Comparison of ENCODE assay signal across 10 cellular contexts in the genomic region with DNA sequence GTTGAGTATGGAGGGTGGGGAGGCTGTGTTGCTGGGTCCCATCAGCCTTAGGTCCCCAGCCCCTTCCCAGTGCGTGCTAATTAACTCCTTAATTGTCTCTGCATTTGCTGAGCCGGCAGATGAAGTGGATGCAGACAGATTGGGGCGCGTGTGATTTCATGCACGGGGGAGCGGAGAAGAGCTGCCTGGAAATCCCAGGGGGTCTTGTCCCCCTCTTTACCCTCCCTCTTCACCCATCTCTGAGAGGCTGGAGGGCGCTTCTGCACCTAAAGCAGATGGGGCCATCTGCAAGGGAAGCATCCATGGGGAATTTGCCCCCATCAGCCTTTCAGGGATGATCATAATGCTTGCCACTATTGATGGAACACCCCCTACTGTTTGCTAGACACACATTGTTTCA. TPM values are rescaled to one million over a fixed set of nuclear protein-coding genes. Genes with fewer than 3 reads are reported as not detected.
"Had no signal": no experiment of that assay in that cellular context is flagged by ENCODE, and none has a peak within 500 bp of the region (broad histone marks: within the 10 kb centered on the region; RNA-seq: fewer than 3 reads in every experiment).

No MANE protein-coding gene starts in this region.

- H3K27ac Mint-ChIP-seq: activated naive CD8-positive, alpha-beta T cell treated with anti-CD3 and anti-CD28 coated beads, Interleukin-2, amount 10 ng/mL, durations not matched to agents 7 days and 5 days; naive B cell; stimulated activated memory B cell treated with anti-CD40 and anti-IgM and Interleukin-4, amounts not matched to agents 10 μg/mL and 1 μg/mL and 100 μg/mL, for 72 hours had no signal

- H3K4me3 ChIP-seq: gastrocnemius medialis, hepatocyte, uterus had no signal

- H3K9me3 Mint-ChIP-seq: activated naive CD8-positive, alpha-beta T cell treated with anti-CD3 and anti-CD28 coated beads, Interleukin-2, amount 10 ng/mL, durations not matched to agents 7 days and 5 days; stimulated activated memory B cell treated with anti-CD40 and anti-IgM and Interleukin-4, amounts not matched to agents 10 μg/mL and 1 μg/mL and 100 μg/mL, for 72 hours had no signal

- H3K36me3 Mint-ChIP-seq: stimulated activated memory B cell treated with anti-CD40 and anti-IgM and Interleukin-4, amounts not matched to agents 10 μg/mL and 1 μg/mL and 100 μg/mL, for 72 hours had no signal

- H3K4me3 Mint-ChIP-seq: activated naive CD8-positive, alpha-beta T cell treated with anti-CD3 and anti-CD28 coated beads, Interleukin-2, amount 10 ng/mL, durations not matched to agents 7 days and 5 days; stimulated activated memory B cell treated with anti-CD40 and anti-IgM and Interleukin-4, amounts not matched to agents 10 μg/mL and 1 μg/mL and 100 μg/mL, for 72 hours had no signal

- DNase-seq: activated naive CD4-positive, alpha-beta T cell; activated naive CD8-positive, alpha-beta T cell treated with anti-CD3 and anti-CD28 coated beads, Interleukin-2, amount 10 ng/mL, durations not matched to agents 7 days and 5 days; gastrocnemius medialis; islet precursor cell; naive B cell; stimulated activated CD4-positive, alpha-beta T cell treated with anti-CD3 and anti-CD28 coated beads, Interleukin-2, amount 100 ng/mL, for 48 hours; T1000; uterus had no signal

RNA-seq across cellular contexts. Expression of gene GPD1, which starts 50.8 kb away (rescaled TPM):
- total RNA-seq: uterus had no signal
